Comparison of ENCODE assay signal across 8 cellular contexts in genomic region chr3:37861540-37862051, GRCh38. TPM values are rescaled to one million over a fixed set of nuclear protein-coding genes. Genes with fewer than 3 reads are reported as not detected.
DNase-seq lines count a peak whose midpoint lies in the region; ATAC-seq lines count a peak whose summit lies in the region.

Gene CTDSPL (plus strand): TSS chr3:37861880. CDS start chr3:37862200, 320 bp downstream.

- peaks cover 0 to 2% of the 10 kb centered on the region in 2 donors for H3K9me3 Mint-ChIP-seq in stimulated activated naive B cell treated with anti-CD40 and anti-IgM and Interleukin-4, amounts not matched to agents 10 μg/mL and 1 μg/mL and 100 μg/mL, for 72 hours

- intact Hi-C loops in left colon (cut with DNase I, micrococcal nuclease) = no loop called here

- no peaks in the 10 kb centered on the region for H3K36me3 Mint-ChIP-seq in stimulated activated naive B cell treated with anti-CD40 and anti-IgM and Interleukin-4, amounts not matched to agents 10 μg/mL and 1 μg/mL and 100 μg/mL, for 72 hours

- H3K4me1 Mint-ChIP-seq in stimulated activated naive B cell treated with anti-CD40 and anti-IgM and Interleukin-4, amounts not matched to agents 10 μg/mL and 1 μg/mL and 100 μg/mL, for 72 hours = peaks cover 9 to 16% of the 10 kb centered on the region in 2 donors

- peak within 1 kb of the TSS; percentile 81 to 87 for H3K4me3 Mint-ChIP-seq in stimulated activated naive B cell treated with anti-CD40 and anti-IgM and Interleukin-4, amounts not matched to agents 10 μg/mL and 1 μg/mL and 100 μg/mL, for 72 hours

- peak within 1 kb of the TSS; percentile 70 for H3K27ac Mint-ChIP-seq in stimulated activated naive B cell treated with anti-CD40 and anti-IgM and Interleukin-4, amounts not matched to agents 10 μg/mL and 1 μg/mL and 100 μg/mL, for 72 hours

- H3K27me3 Mint-ChIP-seq in stimulated activated naive B cell treated with anti-CD40 and anti-IgM and Interleukin-4, amounts not matched to agents 10 μg/mL and 1 μg/mL and 100 μg/mL, for 72 hours = peaks cover 15 to 29% of the 10 kb centered on the region in 2 donors

- peak; percentile 42 for ATAC-seq in left colon
- no peak for ATAC-seq in stimulated activated naive B cell treated with anti-CD40 and anti-IgM and Interleukin-4, amounts not matched to agents 10 μg/mL and 1 μg/mL and 100 μg/mL, for 72 hours (replicated peaks)
- ATAC-seq in HG02798 (IDR thresholded peaks at IDR 0.05; ENCODE audit: poor library complexity, unreplicated experiment) = no peak

- DNase-seq in activated T-cell treated with anti-CD3 and anti-CD28 coated beads, Interleukin-2, amount 50 U/mL, for 1 hour = peak; percentile 36
- DNase-seq in activated T-cell treated with anti-CD3 and anti-CD28 coated beads for 4 hours = no peak
- peak; percentile 26 for DNase-seq in SK-N-DZ (ENCODE audit: low spot score)
- peak; percentile 26 for DNase-seq in dermis blood vessel endothelial cell
- DNase-seq in left colon = peak; percentile 41 to 63
- no peak for DNase-seq in stimulated activated naive B cell treated with anti-CD40 and anti-IgM and Interleukin-4, amounts not matched to agents 10 μg/mL and 1 μg/mL and 100 μg/mL, for 72 hours
- no peak for DNase-seq in activated gamma-delta T cell (lab: John Stamatoyannopoulos, UW)

RNA-seq across cellular contexts. Expression of gene CTDSPL, which starts in this region (rescaled TPM):
- 13.9 and 15.0 TPM in 2 replicates for polyA plus RNA-seq in SK-N-DZ (2014; cell fraction: cytosol; rRNA removed)
- 15.9 and 21.0 TPM in 2 replicates for polyA plus RNA-seq in SK-N-DZ (2014; cell fraction: nucleus; rRNA removed)
- total RNA-seq in dermis blood vessel endothelial cell = 107 and 161 TPM in 2 replicates
- total RNA-seq in left colon = 10 to 100 TPM; 75.5 to 80.0 TPM

Comparison
In these comparisons a context has a peak if more than half of its experiments do, and no peak if none do; other contexts are left out.
1. DNase-seq: peak in activated T-cell treated with anti-CD3 and anti-CD28 coated beads, Interleukin-2, amount 50 U/mL, for 1 hour (single experiment), SK-N-DZ (single experiment), dermis blood vessel endothelial cell (single experiment) and left colon (2 of 2); none in activated T-cell treated with anti-CD3 and anti-CD28 coated beads for 4 hours (single experiment), stimulated activated naive B cell treated with anti-CD40 and anti-IgM and Interleukin-4, amounts not matched to agents 10 μg/mL and 1 μg/mL and 100 μg/mL, for 72 hours (single experiment) and activated gamma-delta T cell (single experiment).